13 cellular contexts compared by ENCODE assay signal in genomic region chr2:224930990-224931389, GRCh38.
DNase-seq lines count a peak whose midpoint lies in the region; ATAC-seq and TF ChIP-seq lines count a peak whose summit lies in the region.
"Had no signal": no experiment of that assay in that cellular context is flagged by ENCODE, and none has a peak within 500 bp of the region (broad histone marks: within the 10 kb centered on the region; RNA-seq: fewer than 3 reads in every experiment).

No MANE protein-coding gene starts in this region.

- H3K9me3 ChIP-seq in CD8-positive, alpha-beta T cell (ENCODE audit: low read length) = no peaks in the 10 kb centered on the region
- no peaks in the 10 kb centered on the region for H3K9me3 ChIP-seq in HCT116 (ENCODE audit: control insufficient read depth in 1 of 2, insufficient read depth in 1 of 2, low read depth in 1 of 2, low read length in 2 of 2)
- H3K9me3 ChIP-seq in thyroid gland = no peaks in the 10 kb centered on the region
- H3K9me3 ChIP-seq: sigmoid colon had no signal

- H3K4me3 ChIP-seq in CD8-positive, alpha-beta T cell (ENCODE audit: low read depth, low read length) = no peak overlapping the region
- no peak overlapping the region for H3K4me3 ChIP-seq in HCT116 (replicated peaks in 1 of 2; ENCODE audit: low read depth in 1 of 2, low read length in 2 of 2)
- H3K4me3 ChIP-seq in thyroid gland (replicated peaks in 1 of 3) = no peak overlapping the region
- H3K4me3 ChIP-seq: lung, sigmoid colon had no signal

- POLR2A ChIA-PET in CD8-positive, alpha-beta T cell (lab: Charles Lee) = interaction anchor here (0.8 to 1.0 kb wide), 3 partner anchors 16 to 71 kb away, joined by 3 to 4 read pairs (median 3); no protein-coding TSS in a partner anchor
- POLR2A ChIA-PET in HCT116 (lab: Charles Lee) = no interaction called here
- POLR2A ChIA-PET in WTC11 (lab: Charles Lee) = no interaction called here

- no peaks in the 10 kb centered on the region for H3K79me2 ChIP-seq in HCT116 (ENCODE audit: insufficient read depth, low read length)

- intact Hi-C loops in CD8-positive, alpha-beta T cell (cut with DNase I, micrococcal nuclease) = loop anchor here (1.0 to 10.0 kb wide), 6 partner anchors 12 to 731 kb away; partner anchors contain the start of gene DOCK10 (in 1 of the 2)
- intact Hi-C loops in HCT116 (cut with micrococcal nuclease) = loop anchor here (1.0 kb wide), 2 partner anchors 71 to 729 kb away; no protein-coding TSS in a partner anchor
- intact Hi-C loops in thyroid gland (cut with DNase I) = no loop called here

- peak; percentile 47 for TF ChIP-seq CTCF in CD8-positive, alpha-beta T cell (IDR thresholded peaks at IDR 0.05)
- TF ChIP-seq CTCF in HCT116 (IDR thresholded peaks at IDR 0.05 in 2 of 3, conservative IDR thresholded peaks at IDR 0.05 in 1 of 3; ENCODE audit: borderline replicate concordance in 1 of 3, insufficient read depth in 1 of 3, low read depth in 2 of 3, low read length in 2 of 3) (peak in 2 of 3 experiments; percentile 37 to 46; a peak in 3 of 6 replicates), WTC11 (IDR thresholded peaks at IDR 0.05) (no peak), thyroid gland (IDR thresholded peaks at IDR 0.05) (peak in 1 of 6 experiments; percentile 5)

- no peaks in the 10 kb centered on the region for H3K27me3 Mint-ChIP-seq in CD8-positive, alpha-beta T cell (ENCODE audit: low read depth)
- peaks cover 7% of the 10 kb centered on the region for H3K27me3 Mint-ChIP-seq in WTC11 (ENCODE audit: low read depth)
- no peaks in the 10 kb centered on the region for H3K27me3 Mint-ChIP-seq in memory B cell

- peak; percentile 55 for TF ChIP-seq RAD21 in HCT116 (IDR thresholded peaks at IDR 0.05; ENCODE audit: low read depth)

- TF ChIP-seq POLR2A in HCT116 (IDR thresholded peaks at IDR 0.05; ENCODE audit: borderline replicate concordance, extremely low read depth, insufficient read depth, insufficient read length) (no peak), thyroid gland (IDR thresholded peaks at IDR 0.05) (no peak)

- no peak overlapping the region for H2AFZ ChIP-seq in HCT116 (ENCODE audit: low read depth, low read length, poor library complexity, severe bottlenecking)

- no peaks in the 10 kb centered on the region for H3K27me3 ChIP-seq in CD8-positive, alpha-beta T cell (ENCODE audit: insufficient read depth, low read length)
- H3K27me3 ChIP-seq in HCT116 (ENCODE audit: insufficient read depth, low read length) (no peaks in the 10 kb centered on the region), thyroid gland (no peaks in the 10 kb centered on the region)
- H3K27me3 ChIP-seq: sigmoid colon had no signal

- no peak overlapping the region for H3K9ac ChIP-seq in HCT116 (ENCODE audit: low read length)

- ATAC-seq in CD8-positive, alpha-beta T cell = no peak
- ATAC-seq in HCT116 = peak; percentile 47
- ATAC-seq in WTC11 = peak; percentile 8; the same call in 1 of the 2 replicates
- ATAC-seq in memory B cell (ENCODE audit: low read depth) = peak; percentile 55
- no peak for ATAC-seq in GM21786 (IDR thresholded peaks at IDR 0.05; ENCODE audit: unreplicated experiment)

- peak overlapping the region; percentile 99 for H3K27ac Mint-ChIP-seq in CD8-positive, alpha-beta T cell
- H3K27ac Mint-ChIP-seq in WTC11 (no peak overlapping the region), memory B cell (peak overlapping the region; percentile 69)

- peaks cover 67% of the 10 kb centered on the region for H3K36me3 Mint-ChIP-seq in CD8-positive, alpha-beta T cell
- H3K36me3 Mint-ChIP-seq in WTC11 (no peaks in the 10 kb centered on the region), memory B cell (peaks cover 30% of the 10 kb centered on the region)

- WGBS in thyroid gland, 2 donors = 85 to 97% methylated on average over 3 of the region's 3 CpGs

- CTCF ChIA-PET in CD8-positive, alpha-beta T cell (lab: Charles Lee) = interaction anchor here (0.7 to 4.3 kb wide), 14 partner anchors 10 to 730 kb away, joined by 3 to 47 read pairs (median 4); no protein-coding TSS in a partner anchor
- CTCF ChIA-PET in HCT116 (lab: Charles Lee) = no interaction called here
- CTCF ChIA-PET in WTC11 (lab: Charles Lee) = no interaction called here

- peak overlapping the region; percentile 40 for H3K4me3 Mint-ChIP-seq in CD8-positive, alpha-beta T cell
- H3K4me3 Mint-ChIP-seq in WTC11 = no peak overlapping the region
- H3K4me3 Mint-ChIP-seq in memory B cell = no peak overlapping the region

- H3K4me2 ChIP-seq in HCT116 (ENCODE audit: low read length) = no peak overlapping the region

- DNase-seq in CD8-positive, alpha-beta T cell = no peak
- no peak for DNase-seq in HCT116 (ENCODE audit: low read depth, low spot score)
- DNase-seq in WTC11 (ENCODE audit: low spot score) = no peak
- DNase-seq in memory B cell (ENCODE audit: low spot score in 2 of 2) = peak in 1 of 2 donors; percentile 39
- no peak for DNase-seq in SKM-1 (lab: John Stamatoyannopoulos, UW; ENCODE audit: unreplicated experiment)
- no peak for DNase-seq in thyroid gland
- no peak for DNase-seq in mesenteric fat pad (ENCODE audit: low spot score)
- DNase-seq: caudate nucleus, HCEC 1CT, NCI-H1694 treated with DMSO at 0.1 percent for 48 hours, sigmoid colon had no signal

- peaks cover 96% of the 10 kb centered on the region for H3K4me1 Mint-ChIP-seq in CD8-positive, alpha-beta T cell (ENCODE audit: low read depth)
- H3K4me1 Mint-ChIP-seq in WTC11 = peaks cover 25% of the 10 kb centered on the region
- peaks cover 66% of the 10 kb centered on the region for H3K4me1 Mint-ChIP-seq in memory B cell

- RAD21 ChIA-PET in HCT116 (lab: Charles Lee; ENCODE audit: low non-redundant PET in 1 of 2, low total read pairs in 2 of 2, uncharacterized antibody in 2 of 2, unreplicated experiment in 2 of 2) = no interaction called here

- H3K36me3 ChIP-seq in CD8-positive, alpha-beta T cell (ENCODE audit: insufficient read depth, low read length) = peaks cover 11% of the 10 kb centered on the region
- H3K36me3 ChIP-seq in HCT116 (ENCODE audit: control insufficient read depth in 1 of 2, insufficient read depth in 2 of 2, low read length in 2 of 2) (no peaks in the 10 kb centered on the region), thyroid gland (no peaks in the 10 kb centered on the region)
- H3K36me3 ChIP-seq: sigmoid colon had no signal

- no peaks in the 10 kb centered on the region for H3K9me3 Mint-ChIP-seq in CD8-positive, alpha-beta T cell
- no peaks in the 10 kb centered on the region for H3K9me3 Mint-ChIP-seq in WTC11
- H3K9me3 Mint-ChIP-seq in memory B cell = no peaks in the 10 kb centered on the region

- no TSS peak for BruUV-seq in HCT116 (replicated peaks; lab: Mats Ljungman, UMichigan)

- no peaks in the 10 kb centered on the region for H4K20me1 ChIP-seq in HCT116 (ENCODE audit: insufficient read depth)

- peak overlapping the region; percentile 32 for H3K27ac ChIP-seq in CD8-positive, alpha-beta T cell (ENCODE audit: low read depth, low read length)
- H3K27ac ChIP-seq in HCT116 (ENCODE audit: low read depth, low read length) (no peak overlapping the region), thyroid gland (no peak overlapping the region)

- peaks cover 96% of the 10 kb centered on the region for H3K4me1 ChIP-seq in CD8-positive, alpha-beta T cell (ENCODE audit: insufficient read depth, low read length)
- H3K4me1 ChIP-seq in HCT116 (ENCODE audit: control insufficient read depth in 1 of 2, insufficient read depth in 2 of 2, low read length in 2 of 2) (no peaks in the 10 kb centered on the region), thyroid gland (peaks cover 14 to 23% of the 10 kb centered on the region in 2 donors)

- no peaks in the 10 kb centered on the region for H3K9me2 ChIP-seq in HCT116 (ENCODE audit: insufficient read depth)

TF ChIP-seq in HCT116, 20 proteins besides CTCF, POLR2A, EP300 and RAD21 (continues in another document):
- TF ChIP-seq FOSL1 (IDR thresholded peaks at IDR 0.05; ENCODE audit: low read depth) (no peak), ATF3 (IDR thresholded peaks at IDR 0.05) (no peak), TCF7L2 (IDR thresholded peaks at IDR 0.05; ENCODE audit: borderline replicate concordance, extremely low read depth, insufficient read depth, insufficient read length) (no peak), CEBPB (IDR thresholded peaks at IDR 0.05; ENCODE audit: low read depth) (no peak), CBX3 (IDR thresholded peaks at IDR 0.05; ENCODE audit: low read depth) (no peak), JUND (IDR thresholded peaks at IDR 0.05) (no peak), SP1 (IDR thresholded peaks at IDR 0.05; ENCODE audit: low read depth) (no peak)

TF ChIP-seq in WTC11, 78 proteins besides CTCF, POLR2A, EP300 and RAD21:
- TF ChIP-seq FOXP4 (CRISPR knock-in tag; IDR thresholded peaks at IDR 0.05) (no peak), RELA (CRISPR knock-in tag; IDR thresholded peaks at IDR 0.05; ENCODE audit: borderline replicate concordance) (no peak), ZNF138 (CRISPR knock-in tag; conservative IDR thresholded peaks at IDR 0.05) (no peak), HMGXB4 (CRISPR knock-in tag; IDR thresholded peaks at IDR 0.05) (no peak)

Comparison
In these comparisons a context has a peak if more than half of its experiments do, and no peak if none do; other contexts are left out.
1. ATAC-seq: peak in HCT116 (single experiment), WTC11 (single experiment) and memory B cell (single experiment); none in CD8-positive, alpha-beta T cell (single experiment) and GM21786 (single experiment).